In genomic region chr11:118870396-118871343, GRCh38 we compare ENCODE assay signal across 8 cellular contexts. TPM values are rescaled to one million over a fixed set of nuclear protein-coding genes. Genes with fewer than 3 reads are reported as not detected.
DNase-seq lines count a peak whose midpoint lies in the region; ATAC-seq and TF ChIP-seq lines count a peak whose summit lies in the region.

No MANE protein-coding gene starts in this region.

- DNase-seq in CD14-positive monocyte (ENCODE audit: low spot score) (no peak), LHCN-M2 (ENCODE audit: low read depth) (peak; percentile 22), astrocyte of the hippocampus (ENCODE audit: low read depth, low spot score) (peak; percentile 25), kidney tubule cell (ENCODE audit: low spot score) (peak; percentile 80), HAP-1 (ENCODE audit: low spot score in 2 of 2) (no peak)
- DNase-seq in stimulated activated naive CD8-positive, alpha-beta T cell treated with anti-CD3 and anti-CD28 coated beads, Interleukin-15, Interleukin-2, amounts not matched to agents 100 U/mL and 50 U/mL, for 24 hours: no peak

- H3K27me3 Mint-ChIP-seq in CD14-positive monocyte (ENCODE audit: low read depth in 3 of 3): peaks cover 0 to 5% (median 5%) of the 10 kb centered on the region in 3 donors

- intact Hi-C loops in CD14-positive monocyte (cut with micrococcal nuclease): no loop called here

- no peaks in the 10 kb centered on the region for H3K9me3 Mint-ChIP-seq in CD14-positive monocyte

- no peak overlapping the region for H3K4me3 ChIP-seq in HAP-1

- ATAC-seq in GM19463 (IDR thresholded peaks at IDR 0.05; ENCODE audit: unreplicated experiment) (peak; percentile 65), HG03045 (IDR thresholded peaks at IDR 0.05; ENCODE audit: unreplicated experiment) (no peak)
- peak; percentile 56 for ATAC-seq in stimulated activated naive CD8-positive, alpha-beta T cell treated with anti-CD3 and anti-CD28 coated beads, Interleukin-15, Interleukin-2, amounts not matched to agents 100 U/mL and 50 U/mL, for 24 hours

- no peaks in the 10 kb centered on the region for H3K36me3 ChIP-seq in HAP-1 (replicated peaks)

- TF ChIP-seq CTCF in CD14-positive monocyte (IDR thresholded peaks at IDR 0.05): no peak

- in situ Hi-C loops in HAP-1 (cut with MboI; ENCODE audit: low sequenced_read_pairs): no loop called here

- H3K4me1 Mint-ChIP-seq in CD14-positive monocyte: peaks cover 21% of the 10 kb centered on the region

- peak overlapping the region; percentile 68 to 81 for H3K4me3 Mint-ChIP-seq in CD14-positive monocyte

- H3K27me3 ChIP-seq in HAP-1 (ENCODE audit: low read depth): peaks cover 13% of the 10 kb centered on the region

- peak overlapping the region; percentile 83 to 97 (median 93) for H3K27ac Mint-ChIP-seq in CD14-positive monocyte

- H3K36me3 Mint-ChIP-seq in CD14-positive monocyte: no peaks in the 10 kb centered on the region

- H3K4me1 ChIP-seq in HAP-1: no peaks in the 10 kb centered on the region

- H3K9me3 ChIP-seq in HAP-1: no peaks in the 10 kb centered on the region

RNA-seq across cellular contexts. Expression of gene CXCR5, which starts 13.0 kb away (rescaled TPM):
- polyA plus RNA-seq in CD14-positive monocyte: under 1 TPM; 0.08 to 0.09 TPM
- total RNA-seq in LHCN-M2 (2014; rRNA removed): not detected in 2 replicates
- polyA plus RNA-seq in LHCN-M2 (2012): not detected

RNA-seq across cellular contexts. Expression of gene BCL9L, which starts 55.1 kb away (rescaled TPM):
- polyA plus RNA-seq in CD14-positive monocyte: 1 to 10 TPM in 1 of 2 donors, under 1 TPM in 1; 0.11 to 1.8 TPM
- 7.4 and 10.3 TPM in 2 replicates for total RNA-seq in LHCN-M2 (2014; rRNA removed)
- polyA plus RNA-seq in LHCN-M2 (2012): 29.8 TPM

Comparison
In these comparisons a context has a peak if more than half of its experiments do, and no peak if none do; other contexts are left out.
1. DNase-seq: peak in LHCN-M2 (single experiment), astrocyte of the hippocampus (single experiment) and kidney tubule cell (single experiment); none in CD14-positive monocyte (single experiment), stimulated activated naive CD8-positive, alpha-beta T cell treated with anti-CD3 and anti-CD28 coated beads, Interleukin-15, Interleukin-2, amounts not matched to agents 100 U/mL and 50 U/mL, for 24 hours (single experiment) and HAP-1 (0 of 2).